In the genomic region with DNA sequence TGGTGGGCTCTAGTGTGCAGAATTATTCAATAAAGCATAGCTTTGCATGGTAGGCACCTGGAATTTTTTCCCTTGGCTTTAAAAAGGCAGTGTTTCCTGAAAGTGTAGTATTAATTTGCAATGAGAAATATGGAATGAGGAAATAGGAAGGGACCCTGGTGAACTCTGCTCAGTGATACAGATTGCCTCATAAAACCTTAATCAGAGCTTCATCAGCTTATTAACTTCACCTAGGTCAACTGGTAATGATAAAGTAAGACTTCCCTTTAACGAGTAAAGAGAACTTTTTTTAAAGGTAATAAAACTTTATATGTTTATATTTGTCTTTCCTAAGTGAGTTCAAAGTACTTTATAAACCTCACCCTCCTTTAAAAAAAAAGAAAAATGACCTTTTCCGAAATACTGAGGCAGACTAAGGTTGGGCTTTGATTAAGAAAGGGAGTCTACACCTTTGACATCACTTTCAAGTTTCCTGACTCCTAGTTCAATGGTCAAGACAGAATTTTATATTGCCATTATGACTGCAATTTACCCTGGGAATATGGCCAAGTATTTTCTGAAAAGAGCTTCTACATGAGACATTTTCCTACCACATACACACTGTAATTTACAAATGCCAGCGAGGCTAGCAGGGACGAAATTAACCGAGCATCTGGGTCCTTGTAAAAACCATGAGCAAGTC, we compare ENCODE assay signal across 15 cellular contexts.
"Had no signal": no experiment of that assay in that cellular context is flagged by ENCODE, and none has a peak within 500 bp of the region (broad histone marks: within the 10 kb centered on the region; RNA-seq: fewer than 3 reads in every experiment).

No MANE protein-coding gene starts in this region.

- H3K27me3 ChIP-seq: stomach, vagina had no signal

- H3K4me1 ChIP-seq: gastroesophageal sphincter, stomach, vagina had no signal

- ATAC-seq: activated T-helper 17 cell treated with anti-CD3 and anti-CD28 coated beads, Interleukin-2, amount 50 U/mL, for 72 hours; gastroesophageal sphincter; left ventricle myocardium superior; WTC11 had no signal

- H3K27ac ChIP-seq: epithelial cell of prostate, gastroesophageal sphincter, stomach, thoracic aorta, vagina had no signal

- H3K36me3 ChIP-seq: gastroesophageal sphincter, stomach, thoracic aorta, vagina had no signal

- H3K9me3 ChIP-seq: gastroesophageal sphincter, stomach, thoracic aorta, vagina had no signal

- H3K4me3 ChIP-seq: gastroesophageal sphincter, stomach, thoracic aorta, vagina had no signal

- DNase-seq: activated CD4-positive, alpha-beta T cell treated with anti-CD3 and anti-CD28 coated beads, Interleukin-2, amount 10 ng/mL, durations not matched to agents 24 days and 14 days; activated naive CD4-positive, alpha-beta T cell treated with anti-CD3 and anti-CD28 coated beads for 36 hours; cortex of kidney; effector memory CD4-positive, alpha-beta T cell; kidney; left ventricle myocardium superior; mesenchymal stem cell; stimulated activated CD4-positive, alpha-beta T cell treated with anti-CD3 and anti-CD28 coated beads, Interleukin-4, amount 100 ng/mL, for 1 hour; stomach had no signal
